ENCODE assay signal across 1 cellular context in the genomic region with DNA sequence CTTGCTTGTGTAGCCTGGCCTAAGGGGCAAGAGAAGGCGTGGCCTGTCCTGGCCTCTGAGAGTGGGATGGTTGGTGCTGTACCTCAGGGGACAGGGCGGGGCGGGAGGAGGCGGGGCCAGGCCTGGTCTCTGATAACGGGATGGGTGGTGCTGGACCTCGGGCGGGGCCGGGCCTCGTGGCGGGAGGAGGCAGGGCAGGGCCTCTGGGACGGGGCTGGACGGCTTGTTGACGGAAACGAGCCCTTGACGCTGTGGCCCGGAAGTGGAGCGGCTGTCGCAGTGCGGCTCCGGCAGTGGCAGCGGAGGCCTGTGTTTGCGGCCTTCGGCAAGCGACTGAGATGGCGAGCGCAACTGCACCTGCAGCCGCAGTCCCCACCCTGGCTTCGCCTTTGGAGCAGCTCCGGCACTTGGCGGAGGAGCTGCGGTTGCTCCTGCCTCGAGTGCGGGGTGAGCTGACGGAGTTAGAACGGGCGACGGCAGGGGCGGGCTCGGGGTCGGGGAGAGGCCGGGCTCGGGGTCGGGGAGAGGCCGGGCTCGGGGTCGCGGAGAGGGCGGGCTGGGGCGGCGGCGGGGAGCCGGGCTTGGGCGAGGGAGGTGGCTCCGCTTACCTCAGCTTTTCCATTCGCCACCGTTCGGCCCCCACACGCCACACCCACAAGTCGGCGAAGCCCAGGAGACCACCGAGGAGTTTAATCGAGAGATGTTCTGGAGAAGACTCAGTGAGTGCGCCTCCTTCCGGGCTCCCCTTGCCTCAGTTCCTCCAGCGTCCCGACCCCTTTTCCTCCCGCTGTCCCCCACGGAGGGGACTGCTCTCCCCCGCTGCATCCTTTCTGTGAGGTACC.
TF ChIP-seq lines count a peak whose summit lies in the region.

A gene with protein sequence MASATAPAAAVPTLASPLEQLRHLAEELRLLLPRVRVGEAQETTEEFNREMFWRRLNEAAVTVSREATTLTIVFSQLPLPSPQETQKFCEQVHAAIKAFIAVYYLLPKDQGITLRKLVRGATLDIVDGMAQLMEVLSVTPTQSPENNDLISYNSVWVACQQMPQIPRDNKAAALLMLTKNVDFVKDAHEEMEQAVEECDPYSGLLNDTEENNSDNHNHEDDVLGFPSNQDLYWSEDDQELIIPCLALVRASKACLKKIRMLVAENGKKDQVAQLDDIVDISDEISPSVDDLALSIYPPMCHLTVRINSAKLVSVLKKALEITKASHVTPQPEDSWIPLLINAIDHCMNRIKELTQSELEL (plus strand): TSS at position 243 of the 842 bp plus-strand sequence. CDS start 96 bp downstream, at position 339.

TF ChIP-seq in K562, 482 proteins besides CTCF, POLR2A, EP300 and RAD21 (continued from another document and continues in another):
- TF ChIP-seq, protein P1, sequence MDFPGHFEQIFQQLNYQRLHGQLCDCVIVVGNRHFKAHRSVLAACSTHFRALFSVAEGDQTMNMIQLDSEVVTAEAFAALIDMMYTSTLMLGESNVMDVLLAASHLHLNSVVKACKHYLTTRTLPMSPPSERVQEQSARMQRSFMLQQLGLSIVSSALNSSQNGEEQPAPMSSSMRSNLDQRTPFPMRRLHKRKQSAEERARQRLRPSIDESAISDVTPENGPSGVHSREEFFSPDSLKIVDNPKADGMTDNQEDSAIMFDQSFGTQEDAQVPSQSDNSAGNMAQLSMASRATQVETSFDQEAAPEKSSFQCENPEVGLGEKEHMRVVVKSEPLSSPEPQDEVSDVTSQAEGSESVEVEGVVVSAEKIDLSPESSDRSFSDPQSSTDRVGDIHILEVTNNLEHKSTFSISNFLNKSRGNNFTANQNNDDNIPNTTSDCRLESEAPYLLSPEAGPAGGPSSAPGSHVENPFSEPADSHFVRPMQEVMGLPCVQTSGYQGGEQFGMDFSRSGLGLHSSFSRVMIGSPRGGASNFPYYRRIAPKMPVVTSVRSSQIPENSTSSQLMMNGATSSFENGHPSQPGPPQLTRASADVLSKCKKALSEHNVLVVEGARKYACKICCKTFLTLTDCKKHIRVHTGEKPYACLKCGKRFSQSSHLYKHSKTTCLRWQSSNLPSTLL (IDR thresholded peaks at IDR 0.05) = no peak
- TF ChIP-seq ZNF707 (CRISPR knock-in tag; conservative IDR thresholded peaks at IDR 0.05) = no peak
- no peak for TF ChIP-seq RBM34 (IDR thresholded peaks at IDR 0.05; ENCODE audit: borderline replicate concordance, insufficient read depth, low read length)
- TF ChIP-seq, protein P2, sequence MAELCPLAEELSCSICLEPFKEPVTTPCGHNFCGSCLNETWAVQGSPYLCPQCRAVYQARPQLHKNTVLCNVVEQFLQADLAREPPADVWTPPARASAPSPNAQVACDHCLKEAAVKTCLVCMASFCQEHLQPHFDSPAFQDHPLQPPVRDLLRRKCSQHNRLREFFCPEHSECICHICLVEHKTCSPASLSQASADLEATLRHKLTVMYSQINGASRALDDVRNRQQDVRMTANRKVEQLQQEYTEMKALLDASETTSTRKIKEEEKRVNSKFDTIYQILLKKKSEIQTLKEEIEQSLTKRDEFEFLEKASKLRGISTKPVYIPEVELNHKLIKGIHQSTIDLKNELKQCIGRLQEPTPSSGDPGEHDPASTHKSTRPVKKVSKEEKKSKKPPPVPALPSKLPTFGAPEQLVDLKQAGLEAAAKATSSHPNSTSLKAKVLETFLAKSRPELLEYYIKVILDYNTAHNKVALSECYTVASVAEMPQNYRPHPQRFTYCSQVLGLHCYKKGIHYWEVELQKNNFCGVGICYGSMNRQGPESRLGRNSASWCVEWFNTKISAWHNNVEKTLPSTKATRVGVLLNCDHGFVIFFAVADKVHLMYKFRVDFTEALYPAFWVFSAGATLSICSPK (IDR thresholded peaks at IDR 0.05; ENCODE audit: borderline replicate concordance) = no peak
- TF ChIP-seq HEY1 (CRISPR knock-in tag; IDR thresholded peaks at IDR 0.05; ENCODE audit: borderline replicate concordance) = no peak
- no peak; the same call in 1 of the 2 replicates for TF ChIP-seq SMAD4 (CRISPR knock-in tag; conservative IDR thresholded peaks at IDR 0.05)
- no peak; the same call in 1 of the 2 replicates for TF ChIP-seq ERF (CRISPR knock-in tag; IDR thresholded peaks at IDR 0.05)
- no peak for TF ChIP-seq ZNF444 (CRISPR knock-in tag; IDR thresholded peaks at IDR 0.05)
- TF ChIP-seq U2AF1 (optimal IDR thresholded peaks at IDR 0.05; ENCODE audit: low read depth, low read length) = no peak
- no peak for TF ChIP-seq CHD4 (IDR thresholded peaks at IDR 0.05; ENCODE audit: insufficient read depth, insufficient replicate concordance, low read depth, low read length, poor library complexity, severe bottlenecking)
- TF ChIP-seq ARID1B (IDR thresholded peaks at IDR 0.05) = 0 out of 2 replicates have a peak, but pooled peaks have one; percentile 5
- TF ChIP-seq, protein P3, sequence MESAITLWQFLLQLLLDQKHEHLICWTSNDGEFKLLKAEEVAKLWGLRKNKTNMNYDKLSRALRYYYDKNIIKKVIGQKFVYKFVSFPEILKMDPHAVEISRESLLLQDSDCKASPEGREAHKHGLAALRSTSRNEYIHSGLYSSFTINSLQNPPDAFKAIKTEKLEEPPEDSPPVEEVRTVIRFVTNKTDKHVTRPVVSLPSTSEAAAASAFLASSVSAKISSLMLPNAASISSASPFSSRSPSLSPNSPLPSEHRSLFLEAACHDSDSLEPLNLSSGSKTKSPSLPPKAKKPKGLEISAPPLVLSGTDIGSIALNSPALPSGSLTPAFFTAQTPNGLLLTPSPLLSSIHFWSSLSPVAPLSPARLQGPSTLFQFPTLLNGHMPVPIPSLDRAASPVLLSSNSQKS (CRISPR knock-in tag; IDR thresholded peaks at IDR 0.05) = no peak
- TF ChIP-seq BMI1 (IDR thresholded peaks at IDR 0.05; ENCODE audit: low read length) = no peak
- TF ChIP-seq, protein P4, sequence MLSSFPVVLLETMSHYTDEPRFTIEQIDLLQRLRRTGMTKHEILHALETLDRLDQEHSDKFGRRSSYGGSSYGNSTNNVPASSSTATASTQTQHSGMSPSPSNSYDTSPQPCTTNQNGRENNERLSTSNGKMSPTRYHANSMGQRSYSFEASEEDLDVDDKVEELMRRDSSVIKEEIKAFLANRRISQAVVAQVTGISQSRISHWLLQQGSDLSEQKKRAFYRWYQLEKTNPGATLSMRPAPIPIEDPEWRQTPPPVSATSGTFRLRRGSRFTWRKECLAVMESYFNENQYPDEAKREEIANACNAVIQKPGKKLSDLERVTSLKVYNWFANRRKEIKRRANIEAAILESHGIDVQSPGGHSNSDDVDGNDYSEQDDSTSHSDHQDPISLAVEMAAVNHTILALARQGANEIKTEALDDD (IDR thresholded peaks at IDR 0.05) = no peak
- TF ChIP-seq, protein P5, sequence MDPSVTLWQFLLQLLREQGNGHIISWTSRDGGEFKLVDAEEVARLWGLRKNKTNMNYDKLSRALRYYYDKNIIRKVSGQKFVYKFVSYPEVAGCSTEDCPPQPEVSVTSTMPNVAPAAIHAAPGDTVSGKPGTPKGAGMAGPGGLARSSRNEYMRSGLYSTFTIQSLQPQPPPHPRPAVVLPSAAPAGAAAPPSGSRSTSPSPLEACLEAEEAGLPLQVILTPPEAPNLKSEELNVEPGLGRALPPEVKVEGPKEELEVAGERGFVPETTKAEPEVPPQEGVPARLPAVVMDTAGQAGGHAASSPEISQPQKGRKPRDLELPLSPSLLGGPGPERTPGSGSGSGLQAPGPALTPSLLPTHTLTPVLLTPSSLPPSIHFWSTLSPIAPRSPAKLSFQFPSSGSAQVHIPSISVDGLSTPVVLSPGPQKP (CRISPR knock-in tag; IDR thresholded peaks at IDR 0.05) = no peak
- TF ChIP-seq ZNF124 (CRISPR knock-in tag; IDR thresholded peaks at IDR 0.05) = no peak
- no peak for TF ChIP-seq ZFP36 (IDR thresholded peaks at IDR 0.05; ENCODE audit: low read depth, low read length, partially characterized antibody)
- TF ChIP-seq HMG20A (CRISPR knock-in tag; conservative IDR thresholded peaks at IDR 0.05) = no peak
- TF ChIP-seq ZC3H11A (IDR thresholded peaks at IDR 0.05; ENCODE audit: low read depth, low read length) = no peak
- TF ChIP-seq SRSF3 (IDR thresholded peaks at IDR 0.05; ENCODE audit: insufficient read depth, low read length) = no peak
- TF ChIP-seq ZNF134 (CRISPR knock-in tag; conservative IDR thresholded peaks at IDR 0.05) = no peak
- no peak for TF ChIP-seq SRSF9 (IDR thresholded peaks at IDR 0.05; ENCODE audit: borderline replicate concordance, low read depth, low read length)
- TF ChIP-seq PRMT5 (CRISPR knock-in tag; IDR thresholded peaks at IDR 0.05) = no peak
- TF ChIP-seq, protein P6, sequence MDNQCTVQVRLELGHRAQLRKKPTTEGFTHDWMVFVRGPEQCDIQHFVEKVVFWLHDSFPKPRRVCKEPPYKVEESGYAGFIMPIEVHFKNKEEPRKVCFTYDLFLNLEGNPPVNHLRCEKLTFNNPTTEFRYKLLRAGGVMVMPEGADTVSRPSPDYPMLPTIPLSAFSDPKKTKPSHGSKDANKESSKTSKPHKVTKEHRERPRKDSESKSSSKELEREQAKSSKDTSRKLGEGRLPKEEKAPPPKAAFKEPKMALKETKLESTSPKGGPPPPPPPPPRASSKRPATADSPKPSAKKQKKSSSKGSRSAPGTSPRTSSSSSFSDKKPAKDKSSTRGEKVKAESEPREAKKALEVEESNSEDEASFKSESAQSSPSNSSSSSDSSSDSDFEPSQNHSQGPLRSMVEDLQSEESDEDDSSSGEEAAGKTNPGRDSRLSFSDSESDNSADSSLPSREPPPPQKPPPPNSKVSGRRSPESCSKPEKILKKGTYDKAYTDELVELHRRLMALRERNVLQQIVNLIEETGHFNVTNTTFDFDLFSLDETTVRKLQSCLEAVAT (IDR thresholded peaks at IDR 0.05) = peak in 1 of 2 experiments; percentile 59; a peak in 1 of 4 replicates
- no peak for TF ChIP-seq ZBED1 (IDR thresholded peaks at IDR 0.05)
- TF ChIP-seq, protein P7, sequence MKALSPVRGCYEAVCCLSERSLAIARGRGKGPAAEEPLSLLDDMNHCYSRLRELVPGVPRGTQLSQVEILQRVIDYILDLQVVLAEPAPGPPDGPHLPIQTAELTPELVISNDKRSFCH (CRISPR knock-in tag; IDR thresholded peaks at IDR 0.05) = no peak
- TF ChIP-seq, protein P7 (tag; IDR thresholded peaks at IDR 0.05) = no peak
- TF ChIP-seq ZNF384 (IDR thresholded peaks at IDR 0.05; ENCODE audit: low read depth, low read length) = no peak
- TF ChIP-seq ZBTB7A (IDR thresholded peaks at IDR 0.05; ENCODE audit: borderline replicate concordance, control insufficient read depth, low read depth, low read length) = peak; percentile 87; the same call in 1 of the 2 replicates
- TF ChIP-seq ZKSCAN1 (IDR thresholded peaks at IDR 0.05; ENCODE audit: low read depth, low read length) = no peak
- TF ChIP-seq, protein P8, sequence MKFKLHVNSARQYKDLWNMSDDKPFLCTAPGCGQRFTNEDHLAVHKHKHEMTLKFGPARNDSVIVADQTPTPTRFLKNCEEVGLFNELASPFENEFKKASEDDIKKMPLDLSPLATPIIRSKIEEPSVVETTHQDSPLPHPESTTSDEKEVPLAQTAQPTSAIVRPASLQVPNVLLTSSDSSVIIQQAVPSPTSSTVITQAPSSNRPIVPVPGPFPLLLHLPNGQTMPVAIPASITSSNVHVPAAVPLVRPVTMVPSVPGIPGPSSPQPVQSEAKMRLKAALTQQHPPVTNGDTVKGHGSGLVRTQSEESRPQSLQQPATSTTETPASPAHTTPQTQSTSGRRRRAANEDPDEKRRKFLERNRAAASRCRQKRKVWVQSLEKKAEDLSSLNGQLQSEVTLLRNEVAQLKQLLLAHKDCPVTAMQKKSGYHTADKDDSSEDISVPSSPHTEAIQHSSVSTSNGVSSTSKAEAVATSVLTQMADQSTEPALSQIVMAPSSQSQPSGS (CRISPR knock-in tag; IDR thresholded peaks at IDR 0.05) = 0 out of 2 replicates have a peak, but pooled peaks have one; percentile 40
- no peak for TF ChIP-seq PURB (CRISPR knock-in tag; IDR thresholded peaks at IDR 0.05; ENCODE audit: low read depth)
- TF ChIP-seq ETV6 (IDR thresholded peaks at IDR 0.05; ENCODE audit: borderline replicate concordance in 1 of 2, low read depth in 2 of 2, low read length in 1 of 2) = peak in 1 of 2 experiments; percentile 60; a peak in 1 of 4 replicates
- no peak for TF ChIP-seq ETV6 (CRISPR knock-in tag; IDR thresholded peaks at IDR 0.05; ENCODE audit: borderline replicate concordance)
- peak; percentile 82 for TF ChIP-seq MXI1 (IDR thresholded peaks at IDR 0.05; ENCODE audit: low read depth, low read length)
- TF ChIP-seq, protein P9, sequence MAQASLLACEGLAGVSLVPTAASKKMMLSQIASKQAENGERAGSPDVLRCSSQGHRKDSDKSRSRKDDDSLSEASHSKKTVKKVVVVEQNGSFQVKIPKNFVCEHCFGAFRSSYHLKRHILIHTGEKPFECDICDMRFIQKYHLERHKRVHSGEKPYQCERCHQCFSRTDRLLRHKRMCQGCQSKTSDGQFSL (CRISPR knock-in tag; IDR thresholded peaks at IDR 0.05) = 0 out of 2 replicates have a peak, but pooled peaks have one; percentile 15
- TF ChIP-seq, protein P9 (tag; IDR thresholded peaks at IDR 0.05) = no peak
- no peak for TF ChIP-seq FUS (optimal IDR thresholded peaks at IDR 0.05; ENCODE audit: low read depth, low read length)
- no peak for TF ChIP-seq MTA3 (IDR thresholded peaks at IDR 0.05; ENCODE audit: borderline replicate concordance)
- TF ChIP-seq TAF9B (IDR thresholded peaks at IDR 0.05; ENCODE audit: partially characterized antibody) = no peak
- peak; percentile 85; the same call in 1 of the 2 replicates for TF ChIP-seq KLF6 (CRISPR knock-in tag; IDR thresholded peaks at IDR 0.05; ENCODE audit: borderline replicate concordance)
- peak; percentile 91 for TF ChIP-seq EP400 (IDR thresholded peaks at IDR 0.05)
- TF ChIP-seq RBBP5 (IDR thresholded peaks at IDR 0.05; ENCODE audit: borderline replicate concordance, insufficient read depth, low read length, poor library complexity, severe bottlenecking) = peak; percentile 76
- peak; percentile 98 for TF ChIP-seq FOXK1 (CRISPR knock-in tag; IDR thresholded peaks at IDR 0.05; ENCODE audit: borderline replicate concordance)
- no peak; the same call in 1 of the 2 replicates for TF ChIP-seq ZNF12 (CRISPR knock-in tag; IDR thresholded peaks at IDR 0.05)
- peak in 1 of 2 experiments; percentile 88; a peak in 2 of 4 replicates for TF ChIP-seq FOXA3 (CRISPR knock-in tag; conservative IDR thresholded peaks at IDR 0.05 in 1 of 2, IDR thresholded peaks at IDR 0.05 in 1 of 2)
- TF ChIP-seq, protein P10, sequence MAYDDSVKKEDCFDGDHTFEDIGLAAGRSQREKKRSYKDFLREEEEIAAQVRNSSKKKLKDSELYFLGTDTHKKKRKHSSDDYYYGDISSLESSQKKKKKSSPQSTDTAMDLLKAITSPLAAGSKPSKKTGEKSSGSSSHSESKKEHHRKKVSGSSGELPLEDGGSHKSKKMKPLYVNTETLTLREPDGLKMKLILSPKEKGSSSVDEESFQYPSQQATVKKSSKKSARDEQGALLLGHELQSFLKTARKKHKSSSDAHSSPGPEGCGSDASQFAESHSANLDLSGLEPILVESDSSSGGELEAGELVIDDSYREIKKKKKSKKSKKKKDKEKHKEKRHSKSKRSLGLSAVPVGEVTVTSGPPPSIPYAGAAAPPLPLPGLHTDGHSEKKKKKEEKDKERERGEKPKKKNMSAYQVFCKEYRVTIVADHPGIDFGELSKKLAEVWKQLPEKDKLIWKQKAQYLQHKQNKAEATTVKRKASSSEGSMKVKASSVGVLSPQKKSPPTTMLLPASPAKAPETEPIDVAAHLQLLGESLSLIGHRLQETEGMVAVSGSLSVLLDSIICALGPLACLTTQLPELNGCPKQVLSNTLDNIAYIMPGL (CRISPR knock-in tag; IDR thresholded peaks at IDR 0.05) = no peak
